In the genomic region with DNA sequence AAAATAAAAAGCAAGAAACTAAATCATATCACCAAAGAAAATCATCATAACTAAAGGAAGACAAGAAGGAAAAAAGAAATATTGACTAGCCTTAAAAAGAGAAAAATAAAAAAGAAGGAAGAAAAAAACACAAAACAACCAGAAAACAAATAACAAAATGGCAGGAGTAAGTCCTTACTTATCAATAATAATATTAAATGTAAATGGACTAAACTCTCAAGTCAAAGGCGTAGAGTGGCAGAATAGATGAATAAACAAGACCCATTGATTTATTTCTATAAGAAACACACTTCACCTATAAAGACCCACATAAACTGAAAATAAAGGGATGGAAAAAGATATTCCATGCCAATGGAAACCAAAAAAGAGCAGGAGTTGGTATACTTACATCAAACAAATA, we compare ENCODE assay signal across 5 cellular contexts. TPM values are rescaled to one million over a fixed set of nuclear protein-coding genes. Genes with fewer than 3 reads are reported as not detected.
"Had no signal": no experiment of that assay in that cellular context is flagged by ENCODE, and none has a peak within 500 bp of the region (broad histone marks: within the 10 kb centered on the region; RNA-seq: fewer than 3 reads in every experiment).

No MANE protein-coding gene starts in this region.

RNA-seq across cellular contexts. Expression of a gene that starts 40.9 kb away (rescaled TPM):
- total RNA-seq: GM23248, H7, H9, HFFc6 had no signal
- polyA plus RNA-seq: GM23248, GM23338 had no signal
